ENCODE assay signal across 12 cellular contexts in genomic region chr17:63929860-63930766, GRCh38. TPM values are rescaled to one million over a fixed set of nuclear protein-coding genes. Genes with fewer than 3 reads are reported as not detected.
DNase-seq lines count a peak whose midpoint lies in the region; ATAC-seq and TF ChIP-seq lines count a peak whose summit lies in the region.
"Had no signal": no experiment of that assay in that cellular context is flagged by ENCODE, and none has a peak within 500 bp of the region (broad histone marks: within the 10 kb centered on the region; RNA-seq: fewer than 3 reads in every experiment).

No MANE protein-coding gene starts in this region.

- no peaks in the 10 kb centered on the region for H3K27me3 ChIP-seq in NT2/D1 (ENCODE audit: insufficient read depth, insufficient read length)
- peaks cover 4% of the 10 kb centered on the region for H3K27me3 ChIP-seq in foreskin keratinocyte
- H3K27me3 ChIP-seq in psoas muscle (ENCODE audit: insufficient read depth in 3 of 3, low read length in 2 of 3): no peaks in the 10 kb centered on the region

- no peaks in the 10 kb centered on the region for H3K9me3 ChIP-seq in NT2/D1 (ENCODE audit: insufficient read depth, low read length)
- no peaks in the 10 kb centered on the region for H3K9me3 ChIP-seq in psoas muscle
- H3K9me3 ChIP-seq: HAP-1 had no signal

- H3K9ac ChIP-seq in NT2/D1 (ENCODE audit: insufficient read length, low read depth): peak overlapping the region; percentile 38

- DNase-seq in NT2/D1 (ENCODE audit: low read depth, low spot score) (no peak), foreskin keratinocyte (peak; percentile 20 to 58), psoas muscle (peak in 1 of 2 donors; percentile 58), middle frontal gyrus (ENCODE audit: extremely low spot score, low spot score) (no peak)
- DNase-seq: activated naive CD8-positive, alpha-beta T cell treated with anti-CD3 and anti-CD28 coated beads, Interleukin-2, amount 10 ng/mL, durations not matched to agents 7 days and 5 days; effector CD8-positive, alpha-beta T cell; MM.1S had no signal

- peak; percentile 16 for ATAC-seq in foreskin keratinocyte
- ATAC-seq in psoas muscle: peak in 3 of 4 donors; percentile 7 to 47 (median 29)
- ATAC-seq in HG03457 (IDR thresholded peaks at IDR 0.05; ENCODE audit: unreplicated experiment): no peak
- no peak for ATAC-seq in HG03280 (IDR thresholded peaks at IDR 0.05; ENCODE audit: unreplicated experiment)
- ATAC-seq in GM18867 (IDR thresholded peaks at IDR 0.05; ENCODE audit: unreplicated experiment): no peak

- H3K36me3 ChIP-seq in NT2/D1 (ENCODE audit: insufficient read depth, insufficient read length, low read length) (no peaks in the 10 kb centered on the region), psoas muscle (ENCODE audit: insufficient read depth in 1 of 2, low read depth in 1 of 2) (no peaks in the 10 kb centered on the region)
- H3K36me3 ChIP-seq: HAP-1 had no signal

- WGBS in psoas muscle, 3 donors: 32 to 48% (median 39%) methylated on average over 24 of the region's 24 CpGs

- intact Hi-C loops in psoas muscle (cut with DNase I): loop anchor here in 1 of 2 donors (5.0 kb wide), 1 partner anchor 67 kb away; the partner anchor contains the start of gene PRR29

- TF ChIP-seq CTCF in foreskin keratinocyte (conservative IDR thresholded peaks at IDR 0.05) (no peak), psoas muscle (IDR thresholded peaks at IDR 0.05) (no peak)

- H3K4me1 ChIP-seq in NT2/D1 (ENCODE audit: insufficient read depth, insufficient read length): peaks cover 16% of the 10 kb centered on the region
- H3K4me1 ChIP-seq in foreskin keratinocyte: no peaks in the 10 kb centered on the region
- H3K4me1 ChIP-seq in psoas muscle: peaks cover 7% of the 10 kb centered on the region
- H3K4me1 ChIP-seq: HAP-1 had no signal

- H3K4me3 ChIP-seq in GM08714 (ENCODE audit: low read length): peak overlapping the region; percentile 80
- no peak overlapping the region for H3K4me3 ChIP-seq in NT2/D1 (ENCODE audit: insufficient read length, low read depth)
- H3K4me3 ChIP-seq in psoas muscle: no peak overlapping the region
- H3K4me3 ChIP-seq: HAP-1 had no signal

- H3K27ac ChIP-seq in foreskin keratinocyte (no peak overlapping the region), psoas muscle (no peak overlapping the region)

RNA-seq across cellular contexts. Expression of gene CD79B, which starts 2.0 kb away (rescaled TPM):
- total RNA-seq in foreskin keratinocyte: not detected in 2 replicates
- not detected in 2 replicates for polyA plus RNA-seq in foreskin keratinocyte
- 1 to 10 TPM; 2.8 to 5.7 (median 4.0) TPM for total RNA-seq in psoas muscle
- polyA plus RNA-seq in psoas muscle: 1 to 10 TPM; 1.9 to 3.8 (median 3.7) TPM

RNA-seq across cellular contexts. Expression of gene GH1, which starts 11.5 kb away (rescaled TPM):
- total RNA-seq in foreskin keratinocyte (not detected in 2 replicates), psoas muscle (not detected)
- polyA plus RNA-seq in foreskin keratinocyte (not detected in 2 replicates), psoas muscle (not detected)
- total RNA-seq: activated naive CD8-positive, alpha-beta T cell treated with anti-CD3 and anti-CD28 coated beads, Interleukin-2, amount 10 ng/mL, durations not matched to agents 7 days and 5 days had no signal

RNA-seq across cellular contexts. Expression of gene CSHL1, which starts 19.1 kb away (rescaled TPM):
- total RNA-seq in foreskin keratinocyte (not detected in 2 replicates), psoas muscle (not detected)
- polyA plus RNA-seq in foreskin keratinocyte (not detected in 2 replicates), psoas muscle (not detected)
- total RNA-seq: activated naive CD8-positive, alpha-beta T cell treated with anti-CD3 and anti-CD28 coated beads, Interleukin-2, amount 10 ng/mL, durations not matched to agents 7 days and 5 days had no signal

RNA-seq across cellular contexts. Expression of gene CSH1, which starts 33.7 kb away (rescaled TPM):
- total RNA-seq in foreskin keratinocyte (not detected in 2 replicates), psoas muscle (not detected)
- polyA plus RNA-seq in foreskin keratinocyte (not detected in 2 replicates), psoas muscle (not detected)
- total RNA-seq: activated naive CD8-positive, alpha-beta T cell treated with anti-CD3 and anti-CD28 coated beads, Interleukin-2, amount 10 ng/mL, durations not matched to agents 7 days and 5 days had no signal

RNA-seq across cellular contexts. Expression of gene SCN4A, which starts 42.6 kb away (rescaled TPM):
- not detected in 2 replicates for total RNA-seq in foreskin keratinocyte
- polyA plus RNA-seq in foreskin keratinocyte: not detected in 2 replicates
- 100 to 1,000 TPM in 2 of 4 donors, 10 to 100 TPM in 2; 45.9 to 137 (median 98.4) TPM for total RNA-seq in psoas muscle
- polyA plus RNA-seq in psoas muscle: 10 to 100 TPM in 2 of 3 donors, 1 to 10 TPM in 1; 3.8 to 34.9 (median 14.7) TPM
- total RNA-seq: activated naive CD8-positive, alpha-beta T cell treated with anti-CD3 and anti-CD28 coated beads, Interleukin-2, amount 10 ng/mL, durations not matched to agents 7 days and 5 days had no signal

Comparison
In these comparisons a context has a peak if more than half of its experiments do, and no peak if none do; other contexts are left out.
1. DNase-seq: peak in foreskin keratinocyte (2 of 2); none in NT2/D1 (single experiment) and middle frontal gyrus (single experiment).
2. ATAC-seq: peak in foreskin keratinocyte (single experiment) and psoas muscle (3 of 4); none in HG03457 (single experiment), HG03280 (single experiment) and GM18867 (single experiment).